Comparison of ENCODE assay signal across 11 cellular contexts in the genomic region with DNA sequence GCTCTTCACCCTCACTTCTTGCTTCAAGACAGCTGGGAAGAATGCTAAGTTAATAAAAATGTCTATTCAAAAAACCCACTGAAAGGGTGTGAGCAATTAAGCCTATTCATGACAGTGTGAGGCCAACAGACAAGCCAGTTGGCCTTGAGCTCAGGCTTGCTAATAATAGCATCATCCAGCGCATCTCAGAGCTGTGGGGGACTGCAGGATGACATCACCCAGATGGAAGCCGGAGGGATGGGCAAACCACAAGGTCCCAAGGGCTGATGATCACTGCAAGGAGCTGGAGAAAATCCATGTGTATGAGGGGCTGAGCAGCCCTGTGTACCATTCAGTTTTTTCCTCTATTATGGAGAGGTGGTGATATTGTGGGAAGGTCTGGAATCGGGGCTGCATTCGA.
DNase-seq lines count a peak whose midpoint lies in the region; ATAC-seq and TF ChIP-seq lines count a peak whose summit lies in the region.
"Had no signal": no experiment of that assay in that cellular context is flagged by ENCODE, and none has a peak within 500 bp of the region (broad histone marks: within the 10 kb centered on the region; RNA-seq: fewer than 3 reads in every experiment).

No MANE protein-coding gene starts in this region.

- DNase-seq in COLO829 (ENCODE audit: low spot score) (peak; percentile 51), SJCRH30 (peak; percentile 91 to 93), fibroblast of pulmonary artery (ENCODE audit: low read depth) (peak; percentile 84), omental fat pad (ENCODE audit: low spot score) (no peak)
- DNase-seq: NCI-H510A, transverse colon had no signal

- no peaks in the 10 kb centered on the region for H3K36me3 ChIP-seq in SJCRH30
- H3K36me3 ChIP-seq: transverse colon had no signal

- H3K27ac ChIP-seq in SJCRH30 = peak overlapping the region; percentile 83
- H3K27ac ChIP-seq: transverse colon had no signal

- ATAC-seq in omental fat pad (ENCODE audit: low FRiP score) (peak; percentile 69), HG03175 (IDR thresholded peaks at IDR 0.05; ENCODE audit: unreplicated experiment) (no peak), HG02588 (IDR thresholded peaks at IDR 0.05; ENCODE audit: unreplicated experiment) (no peak), HG03565 (IDR thresholded peaks at IDR 0.05; ENCODE audit: unreplicated experiment) (no peak), HG03354 (IDR thresholded peaks at IDR 0.05; ENCODE audit: poor library complexity, severe bottlenecking, unreplicated experiment) (no peak)
- ATAC-seq: WTC11 had no signal

- H3K9me3 ChIP-seq in SJCRH30 (replicated peaks) = peaks cover 3% of the 10 kb centered on the region; the same call in 1 of the 2 replicates
- H3K9me3 ChIP-seq: transverse colon had no signal

- TF ChIP-seq CTCF in fibroblast of pulmonary artery (IDR thresholded peaks at IDR 0.05; ENCODE audit: low read length, missing control alignments) (no peak), omental fat pad (IDR thresholded peaks at IDR 0.05) (no peak)

- H3K4me3 ChIP-seq in SJCRH30 (peak overlapping the region; percentile 4; the same call in 1 of the 2 replicates), fibroblast of pulmonary artery (replicated peaks; ENCODE audit: low read depth, low read length) (no peak overlapping the region)
- H3K4me3 ChIP-seq: transverse colon had no signal

- no peaks in the 10 kb centered on the region for H3K27me3 ChIP-seq in SJCRH30
- H3K27me3 ChIP-seq: transverse colon had no signal

- peaks cover 19% of the 10 kb centered on the region for H3K4me1 ChIP-seq in SJCRH30
- H3K4me1 ChIP-seq: transverse colon had no signal
